In the genomic region with DNA sequence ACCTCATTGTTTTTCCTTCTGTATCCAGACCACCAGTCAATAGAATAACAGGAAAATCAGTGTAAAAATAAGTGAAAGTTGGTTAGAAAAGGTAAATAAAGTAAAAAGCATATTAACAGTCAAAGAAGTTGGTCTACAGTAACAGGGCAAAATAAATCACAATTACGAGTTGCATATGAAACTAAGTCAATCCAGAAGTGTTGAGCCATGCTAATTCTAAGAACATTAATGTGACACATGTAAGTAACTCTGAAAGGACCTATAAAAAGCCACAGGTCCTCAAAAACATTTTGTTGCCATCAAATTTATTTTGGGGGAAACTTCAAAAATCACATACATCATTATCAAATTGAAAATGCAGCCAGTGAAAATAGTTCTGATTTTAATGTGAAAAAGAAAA, we compare ENCODE assay signal across 1 cellular context.
TF ChIP-seq lines count a peak whose summit lies in the region.

No MANE protein-coding gene starts in this region.

TF ChIP-seq in GM12878, 131 proteins besides CTCF, POLR2A, EP300 and RAD21:
- TF ChIP-seq PRDM15 (CRISPR knock-in tag; IDR thresholded peaks at IDR 0.05) (no peak), SMARCA5 (IDR thresholded peaks at IDR 0.05) (no peak), NR2F1 (conservative IDR thresholded peaks at IDR 0.05) (no peak), ASH2L (IDR thresholded peaks at IDR 0.05; ENCODE audit: borderline replicate concordance, low read depth) (no peak), ETV6 (conservative IDR thresholded peaks at IDR 0.05 in 1 of 2, IDR thresholded peaks at IDR 0.05 in 1 of 2; ENCODE audit: borderline replicate concordance in 1 of 2, low read depth in 1 of 2) (no peak), IRF3 (IDR thresholded peaks at IDR 0.05) (no peak), RELA (IDR thresholded peaks at IDR 0.05; ENCODE audit: borderline replicate concordance, partially characterized antibody) (no peak), FOS (IDR thresholded peaks at IDR 0.05; ENCODE audit: borderline replicate concordance, extremely low read depth, insufficient read length) (no peak), ZBTB33 (IDR thresholded peaks at IDR 0.05) (no peak), EZH2 (IDR thresholded peaks at IDR 0.05; ENCODE audit: borderline replicate concordance, control insufficient read depth, low read depth, low read length) (no peak), RB1 (IDR thresholded peaks at IDR 0.05; ENCODE audit: borderline replicate concordance) (no peak), HDAC2 (IDR thresholded peaks at IDR 0.05) (no peak)
- TF ChIP-seq, protein P1, sequence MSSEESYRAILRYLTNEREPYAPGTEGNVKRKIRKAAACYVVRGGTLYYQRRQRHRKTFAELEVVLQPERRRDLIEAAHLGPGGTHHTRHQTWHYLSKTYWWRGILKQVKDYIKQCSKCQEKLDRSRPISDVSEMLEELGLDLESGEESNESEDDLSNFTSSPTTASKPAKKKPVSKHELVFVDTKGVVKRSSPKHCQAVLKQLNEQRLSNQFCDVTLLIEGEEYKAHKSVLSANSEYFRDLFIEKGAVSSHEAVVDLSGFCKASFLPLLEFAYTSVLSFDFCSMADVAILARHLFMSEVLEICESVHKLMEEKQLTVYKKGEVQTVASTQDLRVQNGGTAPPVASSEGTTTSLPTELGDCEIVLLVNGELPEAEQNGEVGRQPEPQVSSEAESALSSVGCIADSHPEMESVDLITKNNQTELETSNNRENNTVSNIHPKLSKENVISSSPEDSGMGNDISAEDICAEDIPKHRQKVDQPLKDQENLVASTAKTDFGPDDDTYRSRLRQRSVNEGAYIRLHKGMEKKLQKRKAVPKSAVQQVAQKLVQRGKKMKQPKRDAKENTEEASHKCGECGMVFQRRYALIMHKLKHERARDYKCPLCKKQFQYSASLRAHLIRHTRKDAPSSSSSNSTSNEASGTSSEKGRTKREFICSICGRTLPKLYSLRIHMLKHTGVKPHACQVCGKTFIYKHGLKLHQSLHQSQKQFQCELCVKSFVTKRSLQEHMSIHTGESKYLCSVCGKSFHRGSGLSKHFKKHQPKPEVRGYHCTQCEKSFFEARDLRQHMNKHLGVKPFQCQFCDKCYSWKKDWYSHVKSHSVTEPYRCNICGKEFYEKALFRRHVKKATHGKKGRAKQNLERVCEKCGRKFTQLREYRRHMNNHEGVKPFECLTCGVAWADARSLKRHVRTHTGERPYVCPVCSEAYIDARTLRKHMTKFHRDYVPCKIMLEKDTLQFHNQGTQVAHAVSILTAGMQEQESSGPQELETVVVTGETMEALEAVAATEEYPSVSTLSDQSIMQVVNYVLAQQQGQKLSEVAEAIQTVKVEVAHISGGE (CRISPR knock-in tag; IDR thresholded peaks at IDR 0.05): no peak
- TF ChIP-seq, protein P2, sequence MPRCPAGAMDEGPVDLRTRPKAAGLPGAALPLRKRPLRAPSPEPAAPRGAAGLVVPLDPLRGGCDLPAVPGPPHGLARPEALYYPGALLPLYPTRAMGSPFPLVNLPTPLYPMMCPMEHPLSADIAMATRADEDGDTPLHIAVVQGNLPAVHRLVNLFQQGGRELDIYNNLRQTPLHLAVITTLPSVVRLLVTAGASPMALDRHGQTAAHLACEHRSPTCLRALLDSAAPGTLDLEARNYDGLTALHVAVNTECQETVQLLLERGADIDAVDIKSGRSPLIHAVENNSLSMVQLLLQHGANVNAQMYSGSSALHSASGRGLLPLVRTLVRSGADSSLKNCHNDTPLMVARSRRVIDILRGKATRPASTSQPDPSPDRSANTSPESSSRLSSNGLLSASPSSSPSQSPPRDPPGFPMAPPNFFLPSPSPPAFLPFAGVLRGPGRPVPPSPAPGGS (IDR thresholded peaks at IDR 0.05; ENCODE audit: borderline replicate concordance, insufficient read depth, low read depth, low read length, poor library complexity, severe bottlenecking): no peak
TF ChIP-seq in GM12878: peak in this region for 0.
